ENCODE assay signal across 11 cellular contexts in the genomic region with DNA sequence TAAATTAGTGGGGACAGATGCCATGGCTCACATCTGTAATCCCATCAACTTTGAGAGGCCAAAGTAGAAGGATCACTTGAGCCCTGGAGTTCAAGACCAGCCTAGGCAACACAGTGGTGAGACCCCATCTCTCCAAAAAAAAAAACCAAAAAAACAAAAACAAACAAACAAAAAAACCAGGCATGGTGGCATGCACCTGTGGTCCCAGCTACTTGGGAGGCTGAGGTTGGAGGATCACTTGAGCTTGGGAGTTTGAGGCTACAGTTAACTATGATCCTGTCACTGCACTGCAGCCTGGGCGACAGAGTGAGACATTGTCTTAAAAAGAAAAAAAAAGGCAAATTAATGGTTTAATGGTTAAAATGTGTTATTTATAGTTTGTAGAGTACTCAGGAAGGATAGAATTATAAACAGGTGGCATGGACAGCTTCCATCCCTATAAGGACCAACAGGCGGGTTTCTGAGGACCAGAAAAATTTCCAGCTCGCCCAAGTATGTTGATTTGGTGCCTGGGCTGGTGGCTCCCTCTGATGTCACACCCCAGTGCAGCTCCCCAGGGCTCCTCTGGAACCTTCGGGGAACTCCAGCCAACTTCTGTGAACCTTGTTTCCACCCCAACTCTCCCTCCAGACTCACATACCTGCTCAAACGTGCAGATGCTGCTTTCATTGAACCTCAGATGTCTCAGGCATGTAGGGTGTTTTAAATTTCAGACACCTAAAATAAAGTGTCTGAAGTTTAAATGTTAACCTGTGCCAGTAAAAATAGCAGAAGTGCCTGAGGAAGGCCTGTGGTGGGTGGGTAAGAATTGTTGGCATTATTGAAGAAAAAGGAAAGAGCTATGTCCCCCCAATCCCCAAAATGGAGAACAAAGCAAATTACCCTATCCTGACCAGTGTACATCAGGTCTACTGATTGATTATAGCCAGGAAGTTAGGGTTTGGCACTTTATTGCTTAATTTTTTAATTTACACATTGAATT.
DNase-seq lines count a peak whose midpoint lies in the region; ATAC-seq and TF ChIP-seq lines count a peak whose summit lies in the region.
"Had no signal": no experiment of that assay in that cellular context is flagged by ENCODE, and none has a peak within 500 bp of the region (broad histone marks: within the 10 kb centered on the region; RNA-seq: fewer than 3 reads in every experiment).

No MANE protein-coding gene starts in this region.

- TF ChIP-seq EP300 in gastroesophageal sphincter (IDR thresholded peaks at IDR 0.05) = no peak

- peaks cover 40% of the 10 kb centered on the region for H3K4me1 ChIP-seq in Caco-2
- peaks cover 7 to 89% (median 44%) of the 10 kb centered on the region in 3 donors for H3K4me1 ChIP-seq in gastroesophageal sphincter
- H3K4me1 ChIP-seq in body of pancreas = peaks cover 19% of the 10 kb centered on the region

- WGBS in gastroesophageal sphincter (ENCODE audit: low coverage in 1 of 2), 2 donors = 64 to 65% methylated on average over 4 to 5 of the region's 5 CpGs
- 82 to 83% methylated on average over 5 of the region's 5 CpGs for WGBS in body of pancreas, 2 donors

- CTCF ChIA-PET in Caco-2 (lab: Charles Lee) = no interaction called here

- POLR2A ChIA-PET in Caco-2 (lab: Charles Lee) = no interaction called here

- BruUV-seq in Caco-2 (replicated peaks; lab: Mats Ljungman, UMichigan) = no TSS peak

- no peaks in the 10 kb centered on the region for H3K9me3 ChIP-seq in Caco-2
- H3K9me3 ChIP-seq in gastroesophageal sphincter = no peaks in the 10 kb centered on the region
- no peaks in the 10 kb centered on the region for H3K9me3 ChIP-seq in body of pancreas

- peak overlapping the region; percentile 63 for H3K27ac Mint-ChIP-seq in Caco-2 (ENCODE audit: unreplicated experiment)

- intact Hi-C loops in Caco-2 (cut with micrococcal nuclease; ENCODE audit: unreplicated experiment) (loop anchor here (5.0 kb wide), 1 partner anchor 55 kb away; no protein-coding TSS in a partner anchor), body of pancreas (cut with DNase I) (no loop called here)

- peaks cover 15% of the 10 kb centered on the region for H3K36me3 Mint-ChIP-seq in Caco-2 (ENCODE audit: insufficient read depth, unreplicated experiment)

- no peaks in the 10 kb centered on the region for H3K27me3 Mint-ChIP-seq in Caco-2 (ENCODE audit: insufficient read depth, unreplicated experiment)

- TF ChIP-seq CTCF in Caco-2 (IDR thresholded peaks at IDR 0.05; ENCODE audit: insufficient read depth in 1 of 2, low read depth in 1 of 2, low read length in 1 of 2, severe bottlenecking in 1 of 2, unreplicated experiment in 1 of 2) (no peak), gastroesophageal sphincter (IDR thresholded peaks at IDR 0.05) (no peak), body of pancreas (IDR thresholded peaks at IDR 0.05) (no peak)

- no peak overlapping the region for H3K4me3 Mint-ChIP-seq in Caco-2 (ENCODE audit: unreplicated experiment)

- H3K27me3 ChIP-seq in Caco-2 (replicated peaks; ENCODE audit: control insufficient read depth, insufficient read depth, low read length) = no peaks in the 10 kb centered on the region
- no peaks in the 10 kb centered on the region for H3K27me3 ChIP-seq in gastroesophageal sphincter
- no peaks in the 10 kb centered on the region for H3K27me3 ChIP-seq in body of pancreas

- DNase-seq in Caco-2 (no peak), body of pancreas (no peak), SK-N-DZ (ENCODE audit: low spot score) (no peak), ureter (ENCODE audit: low spot score) (no peak)
- DNase-seq: activated effector memory CD4-positive, alpha-beta T cell treated with Interleukin-2 at 50 U/mL for 16 hours had no signal

- peak overlapping the region; percentile 7 to 57 (median 42) for H3K27ac ChIP-seq in gastroesophageal sphincter
- H3K27ac ChIP-seq in body of pancreas = no peak overlapping the region
- H3K27ac ChIP-seq: C4-2B, parathyroid adenoma had no signal

- ATAC-seq in GM19438 (IDR thresholded peaks at IDR 0.05; ENCODE audit: low read depth, unreplicated experiment) (peak; percentile 32), HG03175 (IDR thresholded peaks at IDR 0.05; ENCODE audit: unreplicated experiment) (peak; percentile 17), gastroesophageal sphincter (no peak), body of pancreas (no peak), GM21367 (IDR thresholded peaks at IDR 0.05; ENCODE audit: unreplicated experiment) (no peak)

- no peaks in the 10 kb centered on the region for H3K9me3 Mint-ChIP-seq in Caco-2 (ENCODE audit: unreplicated experiment)

- TF ChIP-seq POLR2A in gastroesophageal sphincter (IDR thresholded peaks at IDR 0.05) (no peak), body of pancreas (IDR thresholded peaks at IDR 0.05) (no peak)

- H3K4me1 Mint-ChIP-seq in Caco-2 (ENCODE audit: low read depth, unreplicated experiment) = peaks cover 56% of the 10 kb centered on the region

- H3K4me3 ChIP-seq in Caco-2 (ENCODE audit: low read depth, low read length) (no peak overlapping the region), gastroesophageal sphincter (no peak overlapping the region), body of pancreas (no peak overlapping the region)

- no peaks in the 10 kb centered on the region for H3K36me3 ChIP-seq in Caco-2 (ENCODE audit: control insufficient read depth, insufficient read depth, low read length)
- no peaks in the 10 kb centered on the region for H3K36me3 ChIP-seq in gastroesophageal sphincter
- H3K36me3 ChIP-seq in body of pancreas (replicated peaks in 1 of 2; ENCODE audit: insufficient read depth in 1 of 2, low read depth in 2 of 2) = no peaks in the 10 kb centered on the region

Comparison
In these comparisons a context has a peak if more than half of its experiments do, and no peak if none do; other contexts are left out.
1. ATAC-seq: peak in GM19438 (single experiment) and HG03175 (single experiment); none in gastroesophageal sphincter (single experiment), body of pancreas (single experiment) and GM21367 (single experiment).
2. H3K27ac ChIP-seq: peak in gastroesophageal sphincter (4 of 4); none in body of pancreas (0 of 4).